ENCODE assay signal across 1 cellular context in the genomic region with DNA sequence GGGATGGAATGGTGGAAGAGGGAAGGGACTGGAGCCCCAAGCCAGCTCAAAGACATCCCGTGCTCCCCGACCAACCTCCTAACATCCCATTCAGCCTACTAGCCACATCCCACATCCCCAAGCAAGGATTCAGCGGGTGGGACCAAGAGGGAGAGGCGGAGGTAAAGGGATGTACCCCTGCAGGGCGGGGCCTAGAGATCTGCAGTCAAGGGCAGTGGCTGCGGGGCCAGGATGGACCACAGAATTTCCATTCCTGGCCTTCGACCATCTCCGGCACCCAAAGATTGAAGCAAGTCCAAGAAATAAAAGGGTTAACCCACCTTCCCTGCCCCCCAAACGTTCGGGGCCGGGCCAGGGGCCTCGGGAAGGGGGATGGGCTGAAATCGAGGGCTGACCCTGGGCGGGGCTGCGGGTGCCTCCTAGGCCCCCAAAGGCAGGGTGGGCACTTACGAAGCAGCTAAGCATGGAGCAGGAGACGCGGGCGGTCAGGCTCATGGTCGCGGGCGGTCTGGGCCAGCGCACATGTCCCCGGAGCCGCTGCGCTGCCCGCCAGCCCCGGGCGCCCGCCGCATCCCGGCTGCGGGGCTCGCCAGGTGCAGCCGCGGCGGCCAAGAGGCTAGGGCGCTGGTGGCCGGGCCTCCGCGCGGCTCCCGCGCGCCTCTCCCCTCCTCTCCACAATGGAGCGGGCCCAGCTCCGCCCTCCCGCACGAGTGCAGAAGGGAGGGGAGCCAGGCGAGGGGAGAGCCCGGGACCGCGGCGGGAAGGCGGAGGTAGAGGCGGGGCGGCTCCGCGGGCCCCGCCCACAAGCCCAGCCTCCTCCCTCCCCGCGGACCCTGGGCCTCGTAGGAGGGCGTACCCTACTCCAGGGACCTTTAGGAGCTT.
TF ChIP-seq lines count a peak whose summit lies in the region.

A gene (minus strand): TSS at position 726 of the 882 bp plus-strand sequence. CDS start 231 bp downstream, at position 495.

TF ChIP-seq in HepG2, 621 proteins besides CTCF, POLR2A, EP300 and RAD21 (continued from another document and continues in another):
- TF ChIP-seq, protein P1, sequence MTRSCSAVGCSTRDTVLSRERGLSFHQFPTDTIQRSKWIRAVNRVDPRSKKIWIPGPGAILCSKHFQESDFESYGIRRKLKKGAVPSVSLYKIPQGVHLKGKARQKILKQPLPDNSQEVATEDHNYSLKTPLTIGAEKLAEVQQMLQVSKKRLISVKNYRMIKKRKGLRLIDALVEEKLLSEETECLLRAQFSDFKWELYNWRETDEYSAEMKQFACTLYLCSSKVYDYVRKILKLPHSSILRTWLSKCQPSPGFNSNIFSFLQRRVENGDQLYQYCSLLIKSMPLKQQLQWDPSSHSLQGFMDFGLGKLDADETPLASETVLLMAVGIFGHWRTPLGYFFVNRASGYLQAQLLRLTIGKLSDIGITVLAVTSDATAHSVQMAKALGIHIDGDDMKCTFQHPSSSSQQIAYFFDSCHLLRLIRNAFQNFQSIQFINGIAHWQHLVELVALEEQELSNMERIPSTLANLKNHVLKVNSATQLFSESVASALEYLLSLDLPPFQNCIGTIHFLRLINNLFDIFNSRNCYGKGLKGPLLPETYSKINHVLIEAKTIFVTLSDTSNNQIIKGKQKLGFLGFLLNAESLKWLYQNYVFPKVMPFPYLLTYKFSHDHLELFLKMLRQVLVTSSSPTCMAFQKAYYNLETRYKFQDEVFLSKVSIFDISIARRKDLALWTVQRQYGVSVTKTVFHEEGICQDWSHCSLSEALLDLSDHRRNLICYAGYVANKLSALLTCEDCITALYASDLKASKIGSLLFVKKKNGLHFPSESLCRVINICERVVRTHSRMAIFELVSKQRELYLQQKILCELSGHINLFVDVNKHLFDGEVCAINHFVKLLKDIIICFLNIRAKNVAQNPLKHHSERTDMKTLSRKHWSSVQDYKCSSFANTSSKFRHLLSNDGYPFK (CRISPR knock-in tag; IDR thresholded peaks at IDR 0.05; ENCODE audit: borderline replicate concordance) = no peak
- no peak for TF ChIP-seq MEIS1 (CRISPR knock-in tag; IDR thresholded peaks at IDR 0.05; ENCODE audit: borderline replicate concordance)
- TF ChIP-seq, protein P2, sequence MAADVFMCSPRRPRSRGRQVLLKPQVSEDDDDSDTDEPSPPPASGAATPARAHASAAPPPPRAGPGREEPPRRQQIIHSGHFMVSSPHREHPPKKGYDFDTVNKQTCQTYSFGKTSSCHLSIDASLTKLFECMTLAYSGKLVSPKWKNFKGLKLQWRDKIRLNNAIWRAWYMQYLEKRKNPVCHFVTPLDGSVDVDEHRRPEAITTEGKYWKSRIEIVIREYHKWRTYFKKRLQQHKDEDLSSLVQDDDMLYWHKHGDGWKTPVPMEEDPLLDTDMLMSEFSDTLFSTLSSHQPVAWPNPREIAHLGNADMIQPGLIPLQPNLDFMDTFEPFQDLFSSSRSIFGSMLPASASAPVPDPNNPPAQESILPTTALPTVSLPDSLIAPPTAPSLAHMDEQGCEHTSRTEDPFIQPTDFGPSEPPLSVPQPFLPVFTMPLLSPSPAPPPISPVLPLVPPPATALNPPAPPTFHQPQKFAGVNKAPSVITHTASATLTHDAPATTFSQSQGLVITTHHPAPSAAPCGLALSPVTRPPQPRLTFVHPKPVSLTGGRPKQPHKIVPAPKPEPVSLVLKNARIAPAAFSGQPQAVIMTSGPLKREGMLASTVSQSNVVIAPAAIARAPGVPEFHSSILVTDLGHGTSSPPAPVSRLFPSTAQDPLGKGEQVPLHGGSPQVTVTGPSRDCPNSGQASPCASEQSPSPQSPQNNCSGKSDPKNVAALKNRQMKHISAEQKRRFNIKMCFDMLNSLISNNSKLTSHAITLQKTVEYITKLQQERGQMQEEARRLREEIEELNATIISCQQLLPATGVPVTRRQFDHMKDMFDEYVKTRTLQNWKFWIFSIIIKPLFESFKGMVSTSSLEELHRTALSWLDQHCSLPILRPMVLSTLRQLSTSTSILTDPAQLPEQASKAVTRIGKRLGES (CRISPR knock-in tag; IDR thresholded peaks at IDR 0.05; ENCODE audit: borderline replicate concordance) = no peak
- peak; percentile 60 for TF ChIP-seq YY1 (IDR thresholded peaks at IDR 0.05; ENCODE audit: insufficient read depth, insufficient replicate concordance, low read depth, low read length)
- TF ChIP-seq, protein P3, sequence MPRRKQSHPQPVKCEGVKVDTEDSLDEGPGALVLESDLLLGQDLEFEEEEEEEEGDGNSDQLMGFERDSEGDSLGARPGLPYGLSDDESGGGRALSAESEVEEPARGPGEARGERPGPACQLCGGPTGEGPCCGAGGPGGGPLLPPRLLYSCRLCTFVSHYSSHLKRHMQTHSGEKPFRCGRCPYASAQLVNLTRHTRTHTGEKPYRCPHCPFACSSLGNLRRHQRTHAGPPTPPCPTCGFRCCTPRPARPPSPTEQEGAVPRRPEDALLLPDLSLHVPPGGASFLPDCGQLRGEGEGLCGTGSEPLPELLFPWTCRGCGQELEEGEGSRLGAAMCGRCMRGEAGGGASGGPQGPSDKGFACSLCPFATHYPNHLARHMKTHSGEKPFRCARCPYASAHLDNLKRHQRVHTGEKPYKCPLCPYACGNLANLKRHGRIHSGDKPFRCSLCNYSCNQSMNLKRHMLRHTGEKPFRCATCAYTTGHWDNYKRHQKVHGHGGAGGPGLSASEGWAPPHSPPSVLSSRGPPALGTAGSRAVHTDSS (CRISPR knock-in tag; conservative IDR thresholded peaks at IDR 0.05) = no peak
- no peak for TF ChIP-seq NFKB2 (CRISPR knock-in tag; IDR thresholded peaks at IDR 0.05; ENCODE audit: borderline replicate concordance)
- no peak for TF ChIP-seq ZNF883 (CRISPR knock-in tag; IDR thresholded peaks at IDR 0.05; ENCODE audit: not compliant biosample characterization)
- no peak for TF ChIP-seq RBM22 (optimal IDR thresholded peaks at IDR 0.05; ENCODE audit: low read length)
- TF ChIP-seq BCL6 (CRISPR knock-in tag; IDR thresholded peaks at IDR 0.05) = no peak
- TF ChIP-seq, protein P4, sequence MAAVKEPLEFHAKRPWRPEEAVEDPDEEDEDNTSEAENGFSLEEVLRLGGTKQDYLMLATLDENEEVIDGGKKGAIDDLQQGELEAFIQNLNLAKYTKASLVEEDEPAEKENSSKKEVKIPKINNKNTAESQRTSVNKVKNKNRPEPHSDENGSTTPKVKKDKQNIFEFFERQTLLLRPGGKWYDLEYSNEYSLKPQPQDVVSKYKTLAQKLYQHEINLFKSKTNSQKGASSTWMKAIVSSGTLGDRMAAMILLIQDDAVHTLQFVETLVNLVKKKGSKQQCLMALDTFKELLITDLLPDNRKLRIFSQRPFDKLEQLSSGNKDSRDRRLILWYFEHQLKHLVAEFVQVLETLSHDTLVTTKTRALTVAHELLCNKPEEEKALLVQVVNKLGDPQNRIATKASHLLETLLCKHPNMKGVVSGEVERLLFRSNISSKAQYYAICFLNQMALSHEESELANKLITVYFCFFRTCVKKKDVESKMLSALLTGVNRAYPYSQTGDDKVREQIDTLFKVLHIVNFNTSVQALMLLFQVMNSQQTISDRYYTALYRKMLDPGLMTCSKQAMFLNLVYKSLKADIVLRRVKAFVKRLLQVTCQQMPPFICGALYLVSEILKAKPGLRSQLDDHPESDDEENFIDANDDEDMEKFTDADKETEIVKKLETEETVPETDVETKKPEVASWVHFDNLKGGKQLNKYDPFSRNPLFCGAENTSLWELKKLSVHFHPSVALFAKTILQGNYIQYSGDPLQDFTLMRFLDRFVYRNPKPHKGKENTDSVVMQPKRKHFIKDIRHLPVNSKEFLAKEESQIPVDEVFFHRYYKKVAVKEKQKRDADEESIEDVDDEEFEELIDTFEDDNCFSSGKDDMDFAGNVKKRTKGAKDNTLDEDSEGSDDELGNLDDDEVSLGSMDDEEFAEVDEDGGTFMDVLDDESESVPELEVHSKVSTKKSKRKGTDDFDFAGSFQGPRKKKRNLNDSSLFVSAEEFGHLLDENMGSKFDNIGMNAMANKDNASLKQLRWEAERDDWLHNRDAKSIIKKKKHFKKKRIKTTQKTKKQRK (IDR thresholded peaks at IDR 0.05; ENCODE audit: low read length) = no peak
- TF ChIP-seq KDM1A (CRISPR knock-in tag; IDR thresholded peaks at IDR 0.05) = no peak
- TF ChIP-seq, protein P5, sequence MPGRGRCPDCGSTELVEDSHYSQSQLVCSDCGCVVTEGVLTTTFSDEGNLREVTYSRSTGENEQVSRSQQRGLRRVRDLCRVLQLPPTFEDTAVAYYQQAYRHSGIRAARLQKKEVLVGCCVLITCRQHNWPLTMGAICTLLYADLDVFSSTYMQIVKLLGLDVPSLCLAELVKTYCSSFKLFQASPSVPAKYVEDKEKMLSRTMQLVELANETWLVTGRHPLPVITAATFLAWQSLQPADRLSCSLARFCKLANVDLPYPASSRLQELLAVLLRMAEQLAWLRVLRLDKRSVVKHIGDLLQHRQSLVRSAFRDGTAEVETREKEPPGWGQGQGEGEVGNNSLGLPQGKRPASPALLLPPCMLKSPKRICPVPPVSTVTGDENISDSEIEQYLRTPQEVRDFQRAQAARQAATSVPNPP (CRISPR knock-in tag; IDR thresholded peaks at IDR 0.05) = no peak
- TF ChIP-seq FOXK2 (IDR thresholded peaks at IDR 0.05) = no peak
- no peak for TF ChIP-seq ZNF547 (CRISPR knock-in tag; IDR thresholded peaks at IDR 0.05)
- TF ChIP-seq ZFP90 (CRISPR knock-in tag; IDR thresholded peaks at IDR 0.05; ENCODE audit: borderline replicate concordance) = no peak
- TF ChIP-seq ZNF431 (CRISPR knock-in tag; IDR thresholded peaks at IDR 0.05; ENCODE audit: borderline replicate concordance, low read depth) = no peak; the same call in 1 of the 2 replicates
- no peak for TF ChIP-seq ZNF329 (CRISPR knock-in tag; IDR thresholded peaks at IDR 0.05; ENCODE audit: low read depth)
- TF ChIP-seq, protein P6, sequence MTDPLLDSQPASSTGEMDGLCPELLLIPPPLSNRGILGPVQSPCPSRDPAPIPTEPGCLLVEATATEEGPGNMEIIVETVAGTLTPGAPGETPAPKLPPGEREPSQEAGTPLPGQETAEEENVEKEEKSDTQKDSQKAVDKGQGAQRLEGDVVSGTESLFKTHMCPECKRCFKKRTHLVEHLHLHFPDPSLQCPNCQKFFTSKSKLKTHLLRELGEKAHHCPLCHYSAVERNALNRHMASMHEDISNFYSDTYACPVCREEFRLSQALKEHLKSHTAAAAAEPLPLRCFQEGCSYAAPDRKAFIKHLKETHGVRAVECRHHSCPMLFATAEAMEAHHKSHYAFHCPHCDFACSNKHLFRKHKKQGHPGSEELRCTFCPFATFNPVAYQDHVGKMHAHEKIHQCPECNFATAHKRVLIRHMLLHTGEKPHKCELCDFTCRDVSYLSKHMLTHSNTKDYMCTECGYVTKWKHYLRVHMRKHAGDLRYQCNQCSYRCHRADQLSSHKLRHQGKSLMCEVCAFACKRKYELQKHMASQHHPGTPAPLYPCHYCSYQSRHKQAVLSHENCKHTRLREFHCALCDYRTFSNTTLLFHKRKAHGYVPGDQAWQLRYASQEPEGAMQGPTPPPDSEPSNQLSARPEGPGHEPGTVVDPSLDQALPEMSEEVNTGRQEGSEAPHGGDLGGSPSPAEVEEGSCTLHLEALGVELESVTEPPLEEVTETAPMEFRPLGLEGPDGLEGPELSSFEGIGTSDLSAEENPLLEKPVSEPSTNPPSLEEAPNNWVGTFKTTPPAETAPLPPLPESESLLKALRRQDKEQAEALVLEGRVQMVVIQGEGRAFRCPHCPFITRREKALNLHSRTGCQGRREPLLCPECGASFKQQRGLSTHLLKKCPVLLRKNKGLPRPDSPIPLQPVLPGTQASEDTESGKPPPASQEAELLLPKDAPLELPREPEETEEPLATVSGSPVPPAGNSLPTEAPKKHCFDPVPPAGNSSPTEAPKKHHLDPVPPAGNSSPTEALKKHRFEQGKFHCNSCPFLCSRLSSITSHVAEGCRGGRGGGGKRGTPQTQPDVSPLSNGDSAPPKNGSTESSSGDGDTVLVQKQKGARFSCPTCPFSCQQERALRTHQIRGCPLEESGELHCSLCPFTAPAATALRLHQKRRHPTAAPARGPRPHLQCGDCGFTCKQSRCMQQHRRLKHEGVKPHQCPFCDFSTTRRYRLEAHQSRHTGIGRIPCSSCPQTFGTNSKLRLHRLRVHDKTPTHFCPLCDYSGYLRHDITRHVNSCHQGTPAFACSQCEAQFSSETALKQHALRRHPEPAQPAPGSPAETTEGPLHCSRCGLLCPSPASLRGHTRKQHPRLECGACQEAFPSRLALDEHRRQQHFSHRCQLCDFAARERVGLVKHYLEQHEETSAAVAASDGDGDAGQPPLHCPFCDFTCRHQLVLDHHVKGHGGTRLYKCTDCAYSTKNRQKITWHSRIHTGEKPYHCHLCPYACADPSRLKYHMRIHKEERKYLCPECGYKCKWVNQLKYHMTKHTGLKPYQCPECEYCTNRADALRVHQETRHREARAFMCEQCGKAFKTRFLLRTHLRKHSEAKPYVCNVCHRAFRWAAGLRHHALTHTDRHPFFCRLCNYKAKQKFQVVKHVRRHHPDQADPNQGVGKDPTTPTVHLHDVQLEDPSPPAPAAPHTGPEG (CRISPR knock-in tag; IDR thresholded peaks at IDR 0.05) = peak; percentile 73; the same call in 1 of the 2 replicates
- TF ChIP-seq BRD4 (CRISPR knock-in tag; IDR thresholded peaks at IDR 0.05) = 0 out of 2 replicates have a peak, but pooled peaks have one; percentile 35
- no peak for TF ChIP-seq MED8 (CRISPR knock-in tag; IDR thresholded peaks at IDR 0.05; ENCODE audit: insufficient replicate concordance)
- TF ChIP-seq ZBTB7B (CRISPR knock-in tag; IDR thresholded peaks at IDR 0.05) = peak; percentile 40
- TF ChIP-seq SOX13 (IDR thresholded peaks at IDR 0.05) = no peak
- peak in 1 of 2 experiments; percentile 53; a peak in 1 of 4 replicates for TF ChIP-seq SOX13 (CRISPR knock-in tag; conservative IDR thresholded peaks at IDR 0.05 in 1 of 2, IDR thresholded peaks at IDR 0.05 in 1 of 2)
- TF ChIP-seq MED13 (CRISPR knock-in tag; IDR thresholded peaks at IDR 0.05) = no peak
- no peak for TF ChIP-seq ATF7 (IDR thresholded peaks at IDR 0.05)
- no peak for TF ChIP-seq ATF7 (CRISPR knock-in tag; IDR thresholded peaks at IDR 0.05)
- TF ChIP-seq SUZ12 (IDR thresholded peaks at IDR 0.05; ENCODE audit: low read depth, low read length) = no peak
- TF ChIP-seq, protein P7, sequence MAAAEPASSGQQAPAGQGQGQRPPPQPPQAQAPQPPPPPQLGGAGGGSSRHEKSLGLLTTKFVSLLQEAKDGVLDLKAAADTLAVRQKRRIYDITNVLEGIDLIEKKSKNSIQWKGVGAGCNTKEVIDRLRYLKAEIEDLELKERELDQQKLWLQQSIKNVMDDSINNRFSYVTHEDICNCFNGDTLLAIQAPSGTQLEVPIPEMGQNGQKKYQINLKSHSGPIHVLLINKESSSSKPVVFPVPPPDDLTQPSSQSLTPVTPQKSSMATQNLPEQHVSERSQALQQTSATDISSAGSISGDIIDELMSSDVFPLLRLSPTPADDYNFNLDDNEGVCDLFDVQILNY (CRISPR knock-in tag; conservative IDR thresholded peaks at IDR 0.05) = peak; percentile 85; the same call in 1 of the 2 replicates
- no peak for TF ChIP-seq SALL2 (CRISPR knock-in tag; IDR thresholded peaks at IDR 0.05)
- no peak for TF ChIP-seq SRF (IDR thresholded peaks at IDR 0.05; ENCODE audit: low read depth, low read length)
- TF ChIP-seq REPIN1 (CRISPR knock-in tag; IDR thresholded peaks at IDR 0.05; ENCODE audit: borderline replicate concordance, low read depth) = no peak
- TF ChIP-seq DPF2 (CRISPR knock-in tag; IDR thresholded peaks at IDR 0.05; ENCODE audit: borderline replicate concordance, low read depth) = no peak
- TF ChIP-seq, protein P8, sequence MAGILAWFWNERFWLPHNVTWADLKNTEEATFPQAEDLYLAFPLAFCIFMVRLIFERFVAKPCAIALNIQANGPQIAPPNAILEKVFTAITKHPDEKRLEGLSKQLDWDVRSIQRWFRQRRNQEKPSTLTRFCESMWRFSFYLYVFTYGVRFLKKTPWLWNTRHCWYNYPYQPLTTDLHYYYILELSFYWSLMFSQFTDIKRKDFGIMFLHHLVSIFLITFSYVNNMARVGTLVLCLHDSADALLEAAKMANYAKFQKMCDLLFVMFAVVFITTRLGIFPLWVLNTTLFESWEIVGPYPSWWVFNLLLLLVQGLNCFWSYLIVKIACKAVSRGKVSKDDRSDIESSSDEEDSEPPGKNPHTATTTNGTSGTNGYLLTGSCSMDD (CRISPR knock-in tag; IDR thresholded peaks at IDR 0.05) = no peak
- no peak for TF ChIP-seq NFIB (CRISPR knock-in tag; IDR thresholded peaks at IDR 0.05; ENCODE audit: borderline replicate concordance)
- no peak for TF ChIP-seq ZNF256 (CRISPR knock-in tag; conservative IDR thresholded peaks at IDR 0.05)
- TF ChIP-seq ZNF678 (CRISPR knock-in tag; IDR thresholded peaks at IDR 0.05) = no peak
